ENCODE assay signal across 8 cellular contexts in genomic region chr14:45253754-45254300, GRCh38. TPM values are rescaled to one million over a fixed set of nuclear protein-coding genes. Genes with fewer than 3 reads are reported as not detected.
DNase-seq lines count a peak whose midpoint lies in the region; ATAC-seq and TF ChIP-seq lines count a peak whose summit lies in the region.

No MANE protein-coding gene starts in this region.

- H3K27ac Mint-ChIP-seq in progenitor cell of endocrine pancreas: peak overlapping the region; percentile 98

- H3K4me1 Mint-ChIP-seq in progenitor cell of endocrine pancreas (ENCODE audit: low read depth): peaks cover 8% of the 10 kb centered on the region

- H3K4me3 Mint-ChIP-seq in progenitor cell of endocrine pancreas (ENCODE audit: low read depth): peak overlapping the region; percentile 92

- no peak for TF ChIP-seq CTCF in progenitor cell of endocrine pancreas (IDR thresholded peaks at IDR 0.05; ENCODE audit: unreplicated experiment)

- peaks cover 18% of the 10 kb centered on the region for H3K9me3 Mint-ChIP-seq in progenitor cell of endocrine pancreas (ENCODE audit: low read depth)

- H3K27me3 Mint-ChIP-seq in progenitor cell of endocrine pancreas: no peaks in the 10 kb centered on the region

- no peak for ATAC-seq in GM21528 (IDR thresholded peaks at IDR 0.05; ENCODE audit: low FRiP score, unreplicated experiment)

- H3K36me3 Mint-ChIP-seq in progenitor cell of endocrine pancreas (ENCODE audit: insufficient read depth): no peaks in the 10 kb centered on the region

- DNase-seq in stimulated activated CD4-positive, alpha-beta T cell treated with anti-CD3 and anti-CD28 coated beads, Interleukin-15, amount 100 ng/mL, for 24 hours: peak; percentile 19
- DNase-seq in stimulated activated CD4-positive, alpha-beta T cell treated with anti-CD3 and anti-CD28 coated beads, Interleukin-4, amount 100 ng/mL, for 24 hours: no peak
- peak; percentile 56 for DNase-seq in activated CD8-positive, alpha-beta memory T cell treated with anti-CD3 and anti-CD28 coated beads, Interleukin-2, amount 50 U/mL, for 48 hours
- DNase-seq in glomerular visceral epithelial cell (ENCODE audit: extremely low spot score): peak; percentile 61
- DNase-seq in progenitor cell of endocrine pancreas (ENCODE audit: low spot score, unreplicated experiment): no peak
- DNase-seq in NCI-H446 (lab: John Stamatoyannopoulos, UW): no peak
- no peak for DNase-seq in GM19238 (ENCODE audit: insufficient read length, low spot score)

RNA-seq across cellular contexts. Expression of gene MIS18BP1, which starts 0.8 kb away (rescaled TPM):
- 39.7 and 40.4 TPM in 2 replicates for total RNA-seq in progenitor cell of endocrine pancreas

Comparison
In these comparisons a context has a peak if more than half of its experiments do, and no peak if none do; other contexts are left out.
1. DNase-seq: peak in stimulated activated CD4-positive, alpha-beta T cell treated with anti-CD3 and anti-CD28 coated beads, Interleukin-15, amount 100 ng/mL, for 24 hours (single experiment), activated CD8-positive, alpha-beta memory T cell treated with anti-CD3 and anti-CD28 coated beads, Interleukin-2, amount 50 U/mL, for 48 hours (single experiment) and glomerular visceral epithelial cell (single experiment); none in stimulated activated CD4-positive, alpha-beta T cell treated with anti-CD3 and anti-CD28 coated beads, Interleukin-4, amount 100 ng/mL, for 24 hours (single experiment), progenitor cell of endocrine pancreas (single experiment), NCI-H446 (0 of 2) and GM19238 (single experiment).